ENCODE assay signal across 19 cellular contexts in the genomic region with DNA sequence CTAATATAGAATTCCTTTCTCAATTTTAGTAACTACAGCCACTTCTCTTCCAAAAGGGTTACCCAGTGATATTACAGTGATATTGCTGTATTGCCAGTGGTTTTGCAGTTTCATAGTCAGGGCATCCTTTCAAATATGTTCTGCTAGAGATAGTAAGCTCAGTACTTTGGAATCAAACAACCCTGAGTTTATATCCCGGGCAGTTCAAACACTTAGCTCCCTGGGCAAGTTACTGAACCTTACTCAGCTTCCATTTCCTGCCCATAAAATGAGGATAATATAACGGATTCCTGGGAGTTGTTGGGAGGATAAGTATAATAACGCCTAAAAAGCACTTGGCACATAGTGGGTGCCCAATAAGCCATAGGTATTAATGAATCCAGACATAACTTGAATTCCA.
DNase-seq lines count a peak whose midpoint lies in the region; ATAC-seq and TF ChIP-seq lines count a peak whose summit lies in the region.
"Had no signal": no experiment of that assay in that cellular context is flagged by ENCODE, and none has a peak within 500 bp of the region (broad histone marks: within the 10 kb centered on the region; RNA-seq: fewer than 3 reads in every experiment).

No MANE protein-coding gene starts in this region.

- peak overlapping the region; percentile 19 for H3K27ac ChIP-seq in PC-3 (ENCODE audit: low read length)
- H3K27ac ChIP-seq: 22Rv1; A549; BLaER1 treated with 17β-estradiol and CSF1 and Interleukin-3, amounts not matched to agents 10 nM and 100 nM; C4-2B had no signal

- H3K4me3 ChIP-seq in PC-3 (ENCODE audit: low read length) (no peak overlapping the region), mucosa of descending colon (no peak overlapping the region)
- H3K4me3 ChIP-seq: A549; BLaER1 treated with 17β-estradiol and CSF1 and Interleukin-3, amounts not matched to agents 10 nM and 100 nM; GM12878 had no signal

- H3K36me3 ChIP-seq in PC-3 (ENCODE audit: low read depth, low read length) (no peaks in the 10 kb centered on the region), mucosa of descending colon (ENCODE audit: low read depth) (no peaks in the 10 kb centered on the region)
- H3K36me3 ChIP-seq: BLaER1 treated with 17β-estradiol and CSF1 and Interleukin-3, amounts not matched to agents 10 nM and 100 nM had no signal

- H4K20me1 ChIP-seq in PC-3 (ENCODE audit: low read length), result no peaks in the 10 kb centered on the region
- H4K20me1 ChIP-seq: BLaER1 treated with 17β-estradiol and CSF1 and Interleukin-3, amounts not matched to agents 10 nM and 100 nM had no signal

- TF ChIP-seq CTCF in PC-3 (conservative IDR thresholded peaks at IDR 0.05; ENCODE audit: low read depth, low read length) (no peak), mucosa of descending colon (IDR thresholded peaks at IDR 0.05) (no peak)

- no peak overlapping the region for H3K4me2 ChIP-seq in PC-3 (ENCODE audit: low read length)
- H3K4me2 ChIP-seq: A549; BLaER1 treated with 17β-estradiol and CSF1 and Interleukin-3, amounts not matched to agents 10 nM and 100 nM had no signal

- H3F3A ChIP-seq in PC-3 (ENCODE audit: low read length, unreplicated experiment), result no peaks in the 10 kb centered on the region

- H3K4me1 ChIP-seq in PC-3 (ENCODE audit: insufficient read depth, low read length) (peaks cover 12% of the 10 kb centered on the region), mucosa of descending colon (ENCODE audit: low read depth) (no peaks in the 10 kb centered on the region)
- H3K4me1 ChIP-seq: A549; BLaER1 treated with 17β-estradiol and CSF1 and Interleukin-3, amounts not matched to agents 10 nM and 100 nM had no signal

- ATAC-seq in PC-3 (peak; percentile 92), left colon (peak; percentile 91), mucosa of descending colon (peak; percentile 68), HG03378 (IDR thresholded peaks at IDR 0.05; ENCODE audit: unreplicated experiment) (no peak)
- ATAC-seq: A549; CD8-positive, alpha-beta T cell; GM12878 had no signal

- DNase-seq in EH (ENCODE audit: low read depth), result peak; percentile 45
- DNase-seq in PC-3, result peak; percentile 21
- no peak for DNase-seq in left colon
- peak in 1 of 3 donors; percentile 9 for DNase-seq in mucosa of descending colon
- DNase-seq in DMS79 treated with DMSO at 0.1 percent for 48 hours (lab: John Stamatoyannopoulos, UW), result no peak
- DNase-seq in central memory CD4-positive, alpha-beta T cell, result no peak
- no peak for DNase-seq in GF-D8 (lab: John Stamatoyannopoulos, UW)
- DNase-seq: AML-193; Caco-2; Calu3; CD4-positive, alpha-beta T cell; CD8-positive, alpha-beta T cell; DND-41 had no signal

- no peaks in the 10 kb centered on the region for H3K9me2 ChIP-seq in PC-3 (replicated peaks; ENCODE audit: low read length)

- H3K79me2 ChIP-seq in PC-3 (ENCODE audit: low read length), result no peaks in the 10 kb centered on the region

- no peak overlapping the region for H2AFZ ChIP-seq in PC-3 (ENCODE audit: low read length)

- H3K9ac ChIP-seq in PC-3 (ENCODE audit: low read length), result no peak overlapping the region
- H3K9ac ChIP-seq: BLaER1 treated with 17β-estradiol and CSF1 and Interleukin-3, amounts not matched to agents 10 nM and 100 nM had no signal

- POLR2A ChIA-PET in PC-3 (lab: Charles Lee; ENCODE audit: unreplicated experiment), result interaction anchor here (0.5 kb wide), 1 partner anchor 309 kb away, joined by 4 read pairs; no protein-coding TSS in a partner anchor

- no peaks in the 10 kb centered on the region for H3K27me3 ChIP-seq in PC-3 (ENCODE audit: low read length)
- H3K27me3 ChIP-seq: BLaER1 treated with 17β-estradiol and CSF1 and Interleukin-3, amounts not matched to agents 10 nM and 100 nM had no signal

- no TSS peak for BruUV-seq in PC-3 (replicated peaks; lab: Mats Ljungman, UMichigan)

- intact Hi-C loops in PC-3 (cut with micrococcal nuclease) (no loop called here), left colon (cut with DNase I, micrococcal nuclease) (no loop called here), mucosa of descending colon (cut with DNase I, micrococcal nuclease) (no loop called here)

- no peaks in the 10 kb centered on the region for H3K9me3 ChIP-seq in PC-3 (ENCODE audit: low read length)
- no peaks in the 10 kb centered on the region for H3K9me3 ChIP-seq in mucosa of descending colon
- H3K9me3 ChIP-seq: A549; BLaER1 treated with 17β-estradiol and CSF1 and Interleukin-3, amounts not matched to agents 10 nM and 100 nM; Caco-2 had no signal

- CTCF ChIA-PET in PC-3 (lab: Charles Lee), result no interaction called here

Comparison
In these comparisons a context has a peak if more than half of its experiments do, and no peak if none do; other contexts are left out.
1. DNase-seq: peak in EH (single experiment) and PC-3 (single experiment); none in left colon (0 of 2), DMS79 treated with DMSO at 0.1 percent for 48 hours (single experiment), central memory CD4-positive, alpha-beta T cell (single experiment) and GF-D8 (single experiment).